Comparison of ENCODE assay signal across 12 cellular contexts in the genomic region with DNA sequence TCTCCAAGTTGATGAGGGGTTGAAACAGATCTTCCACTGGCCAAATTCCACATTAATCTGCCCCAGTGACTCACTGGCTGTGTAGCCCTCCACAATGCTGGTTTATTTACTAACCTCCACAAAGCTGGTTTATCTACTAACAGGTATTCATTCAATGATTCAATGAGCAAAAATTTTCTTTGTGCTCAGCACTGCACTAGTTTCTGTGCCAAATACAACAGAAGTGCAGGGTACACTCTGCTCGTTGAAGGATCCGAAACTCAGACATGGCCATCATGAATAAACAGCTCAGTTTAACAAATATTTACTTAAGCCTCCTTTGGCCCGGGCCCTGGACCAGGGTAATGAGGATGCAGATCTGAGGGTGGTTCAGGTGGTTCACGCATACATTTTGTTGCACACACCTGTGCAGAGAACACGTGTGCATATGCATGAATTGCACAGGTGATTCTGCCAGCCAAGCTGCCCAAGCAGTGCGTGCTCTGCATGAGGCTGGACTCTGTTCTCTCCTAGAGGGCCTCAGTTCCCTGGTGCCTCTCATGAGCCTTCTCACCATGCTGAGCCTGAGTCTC.
DNase-seq lines count a peak whose midpoint lies in the region; ATAC-seq and TF ChIP-seq lines count a peak whose summit lies in the region.
"Had no signal": no experiment of that assay in that cellular context is flagged by ENCODE, and none has a peak within 500 bp of the region (broad histone marks: within the 10 kb centered on the region; RNA-seq: fewer than 3 reads in every experiment).

No MANE protein-coding gene starts in this region.

- TF ChIP-seq EP300 in SK-N-SH (IDR thresholded peaks at IDR 0.05; ENCODE audit: borderline replicate concordance in 1 of 2, low read depth in 1 of 2, low read length in 1 of 2), result no peak

- H3K4me1 ChIP-seq in SK-N-SH (ENCODE audit: control insufficient read depth in 1 of 2, insufficient read depth in 2 of 2, low read depth in 1 of 2, low read length in 1 of 2), result peaks cover 6 to 15% of the 10 kb centered on the region in 2 experiments; a peak in 2 of 4 replicates
- H3K4me1 ChIP-seq in upper lobe of right lung, result no peaks in the 10 kb centered on the region

- no peaks in the 10 kb centered on the region for H3K9me3 Mint-ChIP-seq in HFFc6

- POLR2A ChIA-PET in SK-N-SH (lab: Yijun Ruan, JAX), result no interaction called here

- ATAC-seq in SK-N-SH treated with all-trans-retinoic acid at 6 μM for 48 hours (no peak), upper lobe of right lung (peak; percentile 70), GM18909 (IDR thresholded peaks at IDR 0.05; ENCODE audit: poor library complexity, unreplicated experiment) (no peak), HG02938 (IDR thresholded peaks at IDR 0.05; ENCODE audit: unreplicated experiment) (no peak)

- H3K4me1 Mint-ChIP-seq in HFFc6 (ENCODE audit: low read depth), result peaks cover 32% of the 10 kb centered on the region

- intact Hi-C loops in upper lobe of right lung (cut with DNase I), result no loop called here

- no peak overlapping the region for H3K27ac ChIP-seq in SK-N-SH (ENCODE audit: low read depth in 2 of 2, low read length in 1 of 2)
- H3K27ac ChIP-seq in upper lobe of right lung, result no peak overlapping the region

- no peak for TF ChIP-seq RAD21 in SK-N-SH (IDR thresholded peaks at IDR 0.05; ENCODE audit: low read length)

- no peak overlapping the region for H2AFZ ChIP-seq in SK-N-SH (ENCODE audit: low read depth)

- no peak overlapping the region; the same call in 1 of the 2 replicates for H3K27ac Mint-ChIP-seq in HFFc6

- CTCF ChIA-PET in SK-N-SH (lab: Yijun Ruan, JAX), result interaction anchor here (1.4 to 2.5 kb wide), 2 partner anchors 14 to 68 kb away, joined by 4 to 9 read pairs; no protein-coding TSS in a partner anchor

- H3K36me3 ChIP-seq in SK-N-SH (replicated peaks in 1 of 2; ENCODE audit: control insufficient read depth in 1 of 2, insufficient read depth in 2 of 2, low read length in 1 of 2) (peaks cover 22 to 42% of the 10 kb centered on the region in 2 experiments), upper lobe of right lung (peaks cover 17% of the 10 kb centered on the region)

- H3K27me3 ChIP-seq in SK-N-SH (ENCODE audit: insufficient read depth), result no peaks in the 10 kb centered on the region
- no peaks in the 10 kb centered on the region for H3K27me3 ChIP-seq in upper lobe of right lung

- H3K36me3 Mint-ChIP-seq in HFFc6 (ENCODE audit: low read depth), result peaks cover 15% of the 10 kb centered on the region; the same call in 1 of the 2 replicates

- no peak overlapping the region for H3K9ac ChIP-seq in SK-N-SH

- H3F3A ChIP-seq in SK-N-SH (replicated peaks; ENCODE audit: insufficient read depth), result peaks cover 10% of the 10 kb centered on the region

- H3K4me3 Mint-ChIP-seq in HFFc6, result no peak overlapping the region

- H3K4me3 ChIP-seq in SK-N-SH (ENCODE audit: low read depth in 2 of 2, low read length in 1 of 2) (no peak overlapping the region), upper lobe of right lung (no peak overlapping the region)

- H3K9me2 ChIP-seq in SK-N-SH, result no peaks in the 10 kb centered on the region

- H3K9me3 ChIP-seq in SK-N-SH, result no peaks in the 10 kb centered on the region
- no peaks in the 10 kb centered on the region for H3K9me3 ChIP-seq in upper lobe of right lung

- WGBS in SK-N-SH (ENCODE audit: low lambda C conversion rate), result 52% methylated on average over 6 of the region's 6 CpGs

- H3K27me3 Mint-ChIP-seq in HFFc6 (ENCODE audit: insufficient read depth), result no peaks in the 10 kb centered on the region; the same call in 1 of the 2 replicates

- peaks cover 23% of the 10 kb centered on the region for H4K20me1 ChIP-seq in SK-N-SH (ENCODE audit: insufficient read depth)

- peaks cover 15% of the 10 kb centered on the region; the same call in 1 of the 2 replicates for H3K79me2 ChIP-seq in SK-N-SH (ENCODE audit: insufficient read depth)

- TF ChIP-seq CTCF in SK-N-SH (IDR thresholded peaks at IDR 0.05) (no peak), upper lobe of right lung (IDR thresholded peaks at IDR 0.05) (no peak), HFFc6 (IDR thresholded peaks at IDR 0.05) (no peak)

- no peak for DNase-seq in SK-N-SH
- peak; percentile 30 for DNase-seq in T1000 (lab: John Stamatoyannopoulos, UW)
- peak; percentile 83 for DNase-seq in iris pigment epithelial cell (ENCODE audit: low read depth)
- DNase-seq in upper lobe of right lung, result no peak
- no peak for DNase-seq in HFFc6
- DNase-seq: activated CD4-positive, CD25-positive, alpha-beta regulatory T cell; effector CD8-positive, alpha-beta T cell; left cardiac atrium; OCI-M1 had no signal

- no peak overlapping the region for H3K4me2 ChIP-seq in SK-N-SH

TF ChIP-seq in SK-N-SH, 30 proteins besides CTCF, POLR2A, EP300 and RAD21:
- TF ChIP-seq RXRA (IDR thresholded peaks at IDR 0.05; ENCODE audit: borderline replicate concordance, low read depth) (no peak), NFIC (IDR thresholded peaks at IDR 0.05; ENCODE audit: borderline replicate concordance) (peak; percentile 34; the same call in 1 of the 2 replicates), MEF2A (IDR thresholded peaks at IDR 0.05; ENCODE audit: borderline replicate concordance, low read depth) (no peak), JUND (IDR thresholded peaks at IDR 0.05) (no peak), SMC3 (IDR thresholded peaks at IDR 0.05; ENCODE audit: low read depth, low read length) (no peak), FOSL2 (IDR thresholded peaks at IDR 0.05; ENCODE audit: borderline replicate concordance, low read depth) (peak; percentile 15; the same call in 1 of the 2 replicates)
TF ChIP-seq in SK-N-SH: peak in this region for 2.

TF ChIP-seq in SK-N-SH treated with all-trans-retinoic acid at 6 μM for 48 hours, 23 proteins besides CTCF, POLR2A, EP300 and RAD21:
- TF ChIP-seq PATZ1 (CRISPR knock-in tag; IDR thresholded peaks at IDR 0.05; ENCODE audit: borderline replicate concordance) (no peak), ZFP30 (CRISPR knock-in tag; IDR thresholded peaks at IDR 0.05) (no peak), ARNTL (CRISPR knock-in tag; IDR thresholded peaks at IDR 0.05; ENCODE audit: borderline replicate concordance, low read depth) (no peak), ZC3H10 (CRISPR knock-in tag; IDR thresholded peaks at IDR 0.05) (no peak), GLIS3 (CRISPR knock-in tag; IDR thresholded peaks at IDR 0.05) (no peak)
- TF ChIP-seq, protein P1, sequence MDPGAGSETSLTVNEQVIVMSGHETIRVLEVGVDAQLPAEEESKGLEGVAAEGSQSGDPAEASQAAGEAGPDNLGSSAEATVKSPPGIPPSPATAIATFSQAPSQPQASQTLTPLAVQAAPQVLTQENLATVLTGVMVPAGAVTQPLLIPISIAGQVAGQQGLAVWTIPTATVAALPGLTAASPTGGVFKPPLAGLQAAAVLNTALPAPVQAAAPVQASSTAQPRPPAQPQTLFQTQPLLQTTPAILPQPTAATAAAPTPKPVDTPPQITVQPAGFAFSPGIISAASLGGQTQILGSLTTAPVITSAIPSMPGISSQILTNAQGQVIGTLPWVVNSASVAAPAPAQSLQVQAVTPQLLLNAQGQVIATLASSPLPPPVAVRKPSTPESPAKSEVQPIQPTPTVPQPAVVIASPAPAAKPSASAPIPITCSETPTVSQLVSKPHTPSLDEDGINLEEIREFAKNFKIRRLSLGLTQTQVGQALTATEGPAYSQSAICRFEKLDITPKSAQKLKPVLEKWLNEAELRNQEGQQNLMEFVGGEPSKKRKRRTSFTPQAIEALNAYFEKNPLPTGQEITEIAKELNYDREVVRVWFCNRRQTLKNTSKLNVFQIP (CRISPR knock-in tag; IDR thresholded peaks at IDR 0.05; ENCODE audit: borderline replicate concordance, low read depth), result no peak
TF ChIP-seq in SK-N-SH treated with all-trans-retinoic acid at 6 μM for 48 hours: peak in this region for 0.

Comparison
In these comparisons a context has a peak if more than half of its experiments do, and no peak if none do; other contexts are left out.
1. DNase-seq: peak in T1000 (single experiment) and iris pigment epithelial cell (single experiment); none in SK-N-SH (single experiment), upper lobe of right lung (single experiment) and HFFc6 (single experiment).